37 cellular contexts compared by ENCODE assay signal in the genomic region with DNA sequence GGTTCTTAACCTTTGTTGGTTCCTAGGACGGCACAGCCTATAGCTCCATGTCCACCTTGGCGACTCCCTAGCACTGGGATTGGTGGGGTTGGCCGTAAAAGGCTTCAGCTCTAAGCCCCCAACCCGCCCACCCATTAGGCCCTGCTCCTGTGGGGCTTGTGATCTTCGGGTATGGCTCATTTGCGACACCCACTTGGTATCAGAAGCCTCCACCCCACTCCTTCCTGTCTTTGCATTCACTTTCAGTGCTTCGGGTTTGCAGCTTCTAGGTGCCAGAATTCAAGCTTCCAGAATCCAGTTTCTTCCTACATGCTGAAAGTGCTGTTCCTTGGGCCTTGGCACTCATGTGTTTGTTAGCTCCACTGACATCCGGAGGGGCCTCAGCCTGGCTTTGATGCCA. TPM values are rescaled to one million over a fixed set of nuclear protein-coding genes. Genes with fewer than 3 reads are reported as not detected.
"Had no signal": no experiment of that assay in that cellular context is flagged by ENCODE, and none has a peak within 500 bp of the region (broad histone marks: within the 10 kb centered on the region; RNA-seq: fewer than 3 reads in every experiment).

No MANE protein-coding gene starts in this region.

- H3K36me3 ChIP-seq: adrenal gland, ascending aorta, breast epithelium, cardiac muscle cell, colonic mucosa, esophagus squamous epithelium had no signal

- H3K27me3 Mint-ChIP-seq: activated CD4-positive, alpha-beta T cell treated with anti-CD3 and anti-CD28 coated beads, Interleukin-2, amount 10 ng/mL, durations not matched to agents 24 days and 14 days had no signal

- H3K9me3 Mint-ChIP-seq: activated CD4-positive, alpha-beta memory T cell treated with anti-CD3 and anti-CD28 coated beads for 36 hours; activated CD4-positive, alpha-beta T cell treated with anti-CD3 and anti-CD28 coated beads, Interleukin-2, amount 10 ng/mL, durations not matched to agents 24 days and 14 days; activated naive CD4-positive, alpha-beta T cell treated with anti-CD3 and anti-CD28 coated beads for 36 hours; activated naive CD4-positive, alpha-beta T cell treated with anti-CD3 and anti-CD28 coated beads, Interleukin-2, amount 50 U/mL, for 24 hours; activated naive CD8-positive, alpha-beta T cell treated with anti-CD3 and anti-CD28 coated beads for 36 hours; activated naive CD8-positive, alpha-beta T cell treated with anti-CD3 and anti-CD28 coated beads, Interleukin-2, amount 50 U/mL, for 24 hours; activated T-helper 1 cell treated with anti-CD3 and anti-CD28 coated beads, Interleukin-12 subunit alpha, Interleukin-12 subunit beta, Interleukin-2, Interleukin-4 antibody, amounts not matched to agents 30 ng/mL and 10 ng/mL and 1 ng/mL, durations not matched to agents 14 hours and 24 hours and 36 hours; activated T-helper 2 cell treated with anti-CD3 and anti-CD28 coated beads, Interferon-gamma antibody, Interleukin-2, Interleukin-4, amounts not matched to agents 10 μg/mL and 5 μg/mL and 100 μg/mL, durations not matched to agents 14 hours and 24 hours and 36 hours; brain had no signal

- H3K4me1 ChIP-seq: adrenal gland, ascending aorta, breast epithelium, colonic mucosa, esophagus squamous epithelium had no signal

- H3K4me1 Mint-ChIP-seq: activated CD4-positive, alpha-beta T cell treated with anti-CD3 and anti-CD28 coated beads for 36 hours; activated CD4-positive, alpha-beta T cell treated with anti-CD3 and anti-CD28 coated beads, Interleukin-2, amount 10 ng/mL, durations not matched to agents 24 days and 14 days; activated CD8-positive, alpha-beta memory T cell treated with anti-CD3 and anti-CD28 coated beads, Interleukin-2, amount 10 ng/mL, durations not matched to agents 7 days and 5 days; activated naive CD8-positive, alpha-beta T cell treated with anti-CD3 and anti-CD28 coated beads, Interleukin-2, amount 50 U/mL, for 24 hours; T-helper 17 cell had no signal

- H3K9me3 ChIP-seq: adrenal gland, ascending aorta, breast epithelium, colonic mucosa, esophagus squamous epithelium had no signal

- H3K4me3 ChIP-seq: adrenal gland, ascending aorta, breast epithelium, cardiac muscle cell, colonic mucosa, esophagus squamous epithelium had no signal

- H3K27ac Mint-ChIP-seq: activated CD4-positive, alpha-beta memory T cell treated with anti-CD3 and anti-CD28 coated beads for 36 hours; activated CD4-positive, alpha-beta T cell treated with anti-CD3 and anti-CD28 coated beads for 36 hours; activated CD4-positive, alpha-beta T cell treated with anti-CD3 and anti-CD28 coated beads, Interleukin-2, amount 10 ng/mL, durations not matched to agents 24 days and 14 days; activated CD8-positive, alpha-beta memory T cell treated with anti-CD3 and anti-CD28 coated beads, Interleukin-2, amount 10 ng/mL, durations not matched to agents 7 days and 5 days; activated CD8-positive, alpha-beta T cell treated with anti-CD3 and anti-CD28 coated beads, Interleukin-2, amount 10 ng/mL, durations not matched to agents 7 days and 5 days; activated naive CD4-positive, alpha-beta T cell treated with anti-CD3 and anti-CD28 coated beads for 36 hours; activated naive CD4-positive, alpha-beta T cell treated with anti-CD3 and anti-CD28 coated beads, Interleukin-2, amount 50 U/mL, for 24 hours; activated naive CD8-positive, alpha-beta T cell treated with anti-CD3 and anti-CD28 coated beads for 36 hours; activated naive CD8-positive, alpha-beta T cell treated with anti-CD3 and anti-CD28 coated beads, Interleukin-2, amount 50 U/mL, for 24 hours; activated T-helper 1 cell treated with anti-CD3 and anti-CD28 coated beads, Interleukin-12 subunit alpha, Interleukin-12 subunit beta, Interleukin-2, Interleukin-4 antibody, amounts not matched to agents 30 ng/mL and 10 ng/mL and 1 ng/mL, durations not matched to agents 14 hours and 24 hours and 36 hours; activated T-helper 2 cell treated with anti-CD3 and anti-CD28 coated beads, Interferon-gamma antibody, Interleukin-2, Interleukin-4, amounts not matched to agents 10 μg/mL and 5 μg/mL and 100 μg/mL, durations not matched to agents 14 hours and 24 hours and 36 hours; brain; T-helper 17 cell had no signal

- DNase-seq: activated CD4-positive, alpha-beta memory T cell treated with anti-CD3 and anti-CD28 coated beads for 36 hours; activated CD4-positive, alpha-beta T cell treated with anti-CD3 and anti-CD28 coated beads for 36 hours; activated CD4-positive, alpha-beta T cell treated with anti-CD3 and anti-CD28 coated beads, Interleukin-2, amount 10 ng/mL, durations not matched to agents 24 days and 14 days; activated CD4-positive, CD25-positive, alpha-beta regulatory T cell; activated CD4-positive, CD25-positive, alpha-beta regulatory T cell treated with anti-CD3 and anti-CD28 coated beads, Interleukin-2, amount 50 U/mL, for 72 hours; activated CD8-positive, alpha-beta memory T cell treated with anti-CD3 and anti-CD28 coated beads, Interleukin-2, amount 10 ng/mL, durations not matched to agents 7 days and 5 days; activated CD8-positive, alpha-beta memory T cell treated with anti-CD3 and anti-CD28 coated beads, Interleukin-2, amount 50 U/mL, for 4 hours; activated CD8-positive, alpha-beta T cell treated with anti-CD3 and anti-CD28 coated beads, Interleukin-2, amount 10 ng/mL, durations not matched to agents 7 days and 5 days; activated effector memory CD4-positive, alpha-beta T cell treated with anti-CD3 and anti-CD28 coated beads, Interleukin-2, amount 50 U/mL, for 16 hours; activated naive CD4-positive, alpha-beta T cell treated with anti-CD3 and anti-CD28 coated beads for 36 hours; activated naive CD8-positive, alpha-beta T cell treated with anti-CD3 and anti-CD28 coated beads for 36 hours; activated naive CD8-positive, alpha-beta T cell treated with anti-CD3 and anti-CD28 coated beads, Interleukin-2, amount 50 U/mL, for 24 hours; activated T-cell treated with anti-CD3 and anti-CD28 coated beads, Interleukin-2, amount 50 U/mL, for 1 hour; activated T-cell treated with anti-CD3 and anti-CD28 coated beads, Interleukin-2, amount 50 U/mL, for 48 hours; adrenal gland; amygdala; central memory CD4-positive, alpha-beta T cell; cerebellar nuclear complex; colonic mucosa; effector CD8-positive, alpha-beta T cell; esophagus squamous epithelium; foreskin melanocyte; T-helper 1 cell; T-helper 17 cell had no signal

- H3K4me3 Mint-ChIP-seq: activated CD4-positive, alpha-beta memory T cell treated with anti-CD3 and anti-CD28 coated beads for 36 hours; activated CD4-positive, alpha-beta T cell treated with anti-CD3 and anti-CD28 coated beads for 36 hours; activated CD4-positive, alpha-beta T cell treated with anti-CD3 and anti-CD28 coated beads, Interleukin-2, amount 10 ng/mL, durations not matched to agents 24 days and 14 days; activated CD8-positive, alpha-beta memory T cell treated with anti-CD3 and anti-CD28 coated beads, Interleukin-2, amount 10 ng/mL, durations not matched to agents 7 days and 5 days; activated CD8-positive, alpha-beta T cell treated with anti-CD3 and anti-CD28 coated beads, Interleukin-2, amount 10 ng/mL, durations not matched to agents 7 days and 5 days; activated naive CD4-positive, alpha-beta T cell treated with anti-CD3 and anti-CD28 coated beads for 36 hours; activated naive CD4-positive, alpha-beta T cell treated with anti-CD3 and anti-CD28 coated beads, Interleukin-2, amount 50 U/mL, for 24 hours; activated naive CD8-positive, alpha-beta T cell treated with anti-CD3 and anti-CD28 coated beads for 36 hours; activated naive CD8-positive, alpha-beta T cell treated with anti-CD3 and anti-CD28 coated beads, Interleukin-2, amount 50 U/mL, for 24 hours; activated T-helper 1 cell treated with anti-CD3 and anti-CD28 coated beads, Interleukin-12 subunit alpha, Interleukin-12 subunit beta, Interleukin-2, Interleukin-4 antibody, amounts not matched to agents 30 ng/mL and 10 ng/mL and 1 ng/mL, durations not matched to agents 14 hours and 24 hours and 36 hours; brain; T-helper 17 cell had no signal

- H3K27ac ChIP-seq: adrenal gland, ascending aorta, breast epithelium, cardiac muscle cell, colonic mucosa, epithelial cell of prostate, esophagus squamous epithelium had no signal

- H3K27me3 ChIP-seq: ascending aorta, breast epithelium, colonic mucosa had no signal

- H3K36me3 Mint-ChIP-seq: activated CD4-positive, alpha-beta memory T cell treated with anti-CD3 and anti-CD28 coated beads for 36 hours; activated CD8-positive, alpha-beta memory T cell treated with anti-CD3 and anti-CD28 coated beads, Interleukin-2, amount 10 ng/mL, durations not matched to agents 7 days and 5 days; activated naive CD8-positive, alpha-beta T cell treated with anti-CD3 and anti-CD28 coated beads for 36 hours; brain had no signal

- ATAC-seq: activated CD4-positive, alpha-beta T cell treated with anti-CD3 and anti-CD28 coated beads for 36 hours; activated CD8-positive, alpha-beta memory T cell treated with anti-CD3 and anti-CD28 coated beads, Interleukin-2, amount 10 ng/mL, durations not matched to agents 7 days and 5 days; activated CD8-positive, alpha-beta T cell treated with anti-CD3 and anti-CD28 coated beads, Interleukin-2, amount 10 ng/mL, durations not matched to agents 7 days and 5 days; activated naive CD8-positive, alpha-beta T cell treated with anti-CD3 and anti-CD28 coated beads, Interleukin-2, amount 50 U/mL, for 24 hours; T-helper 17 cell had no signal

RNA-seq across cellular contexts. Expression of a gene that starts 39.5 kb away (rescaled TPM):
- total RNA-seq: activated CD4-positive, alpha-beta memory T cell treated with anti-CD3 and anti-CD28 coated beads for 36 hours; activated CD4-positive, alpha-beta T cell treated with anti-CD3 and anti-CD28 coated beads for 36 hours; activated CD4-positive, alpha-beta T cell treated with anti-CD3 and anti-CD28 coated beads, Interleukin-2, amount 10 ng/mL, durations not matched to agents 24 days and 14 days; activated CD8-positive, alpha-beta memory T cell treated with anti-CD3 and anti-CD28 coated beads for 36 hours; activated CD8-positive, alpha-beta memory T cell treated with anti-CD3 and anti-CD28 coated beads, Interleukin-2, amount 10 ng/mL, durations not matched to agents 7 days and 5 days; activated CD8-positive, alpha-beta T cell treated with anti-CD3 and anti-CD28 coated beads, Interleukin-2, amount 10 ng/mL, durations not matched to agents 7 days and 5 days; activated naive CD4-positive, alpha-beta T cell treated with anti-CD3 and anti-CD28 coated beads for 36 hours; activated naive CD8-positive, alpha-beta T cell treated with anti-CD3 and anti-CD28 coated beads for 36 hours; activated T-helper 1 cell treated with anti-CD3 and anti-CD28 coated beads, Interleukin-12 subunit alpha, Interleukin-12 subunit beta, Interleukin-2, Interleukin-4 antibody, amounts not matched to agents 30 ng/mL and 10 ng/mL and 1 ng/mL, durations not matched to agents 14 hours and 24 hours and 36 hours; activated T-helper 2 cell treated with anti-CD3 and anti-CD28 coated beads, Interferon-gamma antibody, Interleukin-2, Interleukin-4, amounts not matched to agents 10 μg/mL and 5 μg/mL and 100 μg/mL, durations not matched to agents 14 hours and 24 hours and 36 hours; ascending aorta; cardiac muscle cell; dermis microvascular lymphatic vessel endothelial cell; endothelial cell of umbilical vein; fibroblast of lung; fibroblast of villous mesenchyme; T-helper 17 cell had no signal
